ENCODE assay signal across 9 cellular contexts in the genomic region with DNA sequence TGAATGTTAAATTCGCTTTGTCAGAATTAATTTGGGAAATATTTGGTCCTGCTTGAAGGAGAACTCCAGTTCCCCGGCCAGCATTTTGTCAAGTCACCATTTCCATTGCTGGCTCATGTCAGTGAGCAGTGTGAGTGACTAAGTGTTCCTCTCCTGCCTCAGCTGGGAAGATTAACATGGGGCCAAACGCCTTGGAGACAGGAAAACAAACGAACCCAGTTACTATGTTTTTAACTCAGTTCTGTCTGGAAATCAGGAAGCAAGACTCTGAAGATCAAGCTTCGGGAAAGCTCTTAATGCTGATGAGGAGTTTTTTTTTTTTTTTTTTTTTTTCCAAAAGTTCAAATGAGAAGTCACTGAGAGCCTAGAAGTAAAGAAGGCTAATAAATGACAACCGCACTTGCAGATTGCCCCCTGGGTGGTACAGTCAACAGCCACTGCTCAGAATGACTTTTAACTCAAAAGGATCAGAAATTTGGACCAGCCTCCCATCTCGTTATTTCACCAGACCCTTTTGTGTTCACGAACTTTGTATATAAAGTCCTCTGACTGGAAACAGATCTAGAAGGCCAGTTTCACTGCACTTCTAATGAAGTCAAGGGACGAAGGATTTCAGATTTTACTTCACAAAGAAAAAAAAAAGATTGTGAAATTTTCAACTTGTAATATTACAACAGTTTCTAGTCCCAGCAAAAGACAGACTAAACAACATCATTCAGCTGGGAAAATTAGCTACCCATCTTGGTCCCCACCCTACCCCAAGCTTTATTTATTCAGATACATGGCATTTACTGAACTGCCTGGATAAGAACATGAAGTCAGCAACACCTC.
DNase-seq lines count a peak whose midpoint lies in the region; ATAC-seq and TF ChIP-seq lines count a peak whose summit lies in the region.
"Had no signal": no experiment of that assay in that cellular context is flagged by ENCODE, and none has a peak within 500 bp of the region (broad histone marks: within the 10 kb centered on the region; RNA-seq: fewer than 3 reads in every experiment).

No MANE protein-coding gene starts in this region.

- POLR2A ChIA-PET in GM10248 (lab: Yijun Ruan, JAX) = no interaction called here

- WGBS in lung, 2 donors = 42 to 45% methylated on average over 9 of the region's 9 CpGs
- WGBS in upper lobe of left lung, 2 donors = 41 to 49% methylated on average over 9 of the region's 9 CpGs

- DNase-seq in DMS 273 (lab: John Stamatoyannopoulos, UW; ENCODE audit: unreplicated experiment) (peak; percentile 22), DMS 273 treated with DMSO at 0.1 percent for 48 hours (lab: John Stamatoyannopoulos, UW) (no peak), lung (ENCODE audit: low spot score) (peak; percentile 61), upper lobe of left lung (peak in 1 of 2 donors; percentile 69), GM10248 (ENCODE audit: extremely low spot score) (no peak), NCI-H1436 treated with DMSO at 0.1 percent for 48 hours (lab: John Stamatoyannopoulos, UW) (no peak)
- DNase-seq in stimulated activated naive CD4-positive, alpha-beta T cell (lab: John Stamatoyannopoulos, UW) = no peak

- H3K27me3 ChIP-seq in duodenal mucosa (ENCODE audit: control insufficient read depth in 1 of 2, insufficient read depth in 2 of 2, low read length in 2 of 2) = no peaks in the 10 kb centered on the region
- no peaks in the 10 kb centered on the region for H3K27me3 ChIP-seq in lung (ENCODE audit: control insufficient read depth, insufficient read depth)
- no peaks in the 10 kb centered on the region for H3K27me3 ChIP-seq in upper lobe of left lung

- H3K27ac ChIP-seq in duodenal mucosa (ENCODE audit: low read depth, low read length) = peak overlapping the region; percentile 34
- peak overlapping the region; percentile 41 to 82 for H3K27ac ChIP-seq in lung (ENCODE audit: low read depth in 1 of 2, low read length in 1 of 2)
- H3K27ac ChIP-seq in upper lobe of left lung = peak overlapping the region; percentile 62 to 80 (median 70)
- H3K27ac ChIP-seq: 22Rv1 had no signal

- peak in 1 of 4 donors; percentile 24 for TF ChIP-seq POLR2A in upper lobe of left lung (IDR thresholded peaks at IDR 0.05)

- peaks cover 9 to 22% of the 10 kb centered on the region in 2 donors for H3K4me1 ChIP-seq in duodenal mucosa (ENCODE audit: control insufficient read depth in 1 of 2, insufficient read depth in 2 of 2, low read length in 2 of 2)
- H3K4me1 ChIP-seq in lung (ENCODE audit: control insufficient read depth in 2 of 2, insufficient read depth in 2 of 2, low read length in 2 of 2) = peaks cover 13 to 14% of the 10 kb centered on the region in 2 donors
- H3K4me1 ChIP-seq in upper lobe of left lung = peaks cover 34 to 54% (median 40%) of the 10 kb centered on the region in 4 donors

- no peak overlapping the region for H3K4me3 ChIP-seq in duodenal mucosa (ENCODE audit: low read depth in 1 of 2, low read length in 2 of 2)
- H3K4me3 ChIP-seq in lung = no peak overlapping the region
- no peak overlapping the region for H3K4me3 ChIP-seq in upper lobe of left lung

- H3K9me3 ChIP-seq in duodenal mucosa (ENCODE audit: control insufficient read depth in 1 of 2, low read length in 2 of 2) = no peaks in the 10 kb centered on the region
- H3K9me3 ChIP-seq in lung (ENCODE audit: control insufficient read depth in 2 of 2, insufficient read depth in 1 of 2, low read length in 1 of 2) = peaks cover 0 to 1% of the 10 kb centered on the region in 2 donors
- no peaks in the 10 kb centered on the region for H3K9me3 ChIP-seq in upper lobe of left lung

- ATAC-seq in lung (ENCODE audit: insufficient read depth, low FRiP score) (peak; percentile 71), upper lobe of left lung (ENCODE audit: low FRiP score in 2 of 2) (peak; percentile 83 to 89)

- CTCF ChIA-PET in GM10248 (lab: Yijun Ruan, JAX) = interaction anchor here (1.2 to 1.9 kb wide), 2 partner anchors 9 to 10 kb away, joined by 5 to 7 read pairs; no protein-coding TSS in a partner anchor

- no peak for TF ChIP-seq CTCF in lung (IDR thresholded peaks at IDR 0.05; ENCODE audit: control extremely low read depth, extremely low read depth)
- TF ChIP-seq CTCF in upper lobe of left lung (IDR thresholded peaks at IDR 0.05) = no peak
- no peak for TF ChIP-seq CTCF in GM10248 (IDR thresholded peaks at IDR 0.05; ENCODE audit: control extremely low read depth, extremely low read depth, low read depth, missing control alignments)

- H3K36me3 ChIP-seq in duodenal mucosa (ENCODE audit: control insufficient read depth in 1 of 2, insufficient read depth in 2 of 2, low read length in 2 of 2) (no peaks in the 10 kb centered on the region), lung (ENCODE audit: control insufficient read depth in 2 of 2, insufficient read depth in 2 of 2, low read length in 2 of 2) (no peaks in the 10 kb centered on the region), upper lobe of left lung (no peaks in the 10 kb centered on the region)

- no peak overlapping the region for H3K9ac ChIP-seq in duodenal mucosa (ENCODE audit: low read depth in 1 of 2, low read length in 2 of 2)

- TF ChIP-seq EP300 in upper lobe of left lung (IDR thresholded peaks at IDR 0.05) = peak in 1 of 4 donors; percentile 71

Comparison
In these comparisons a context has a peak if more than half of its experiments do, and no peak if none do; other contexts are left out.
1. DNase-seq: peak in DMS 273 (single experiment) and lung (single experiment); none in DMS 273 treated with DMSO at 0.1 percent for 48 hours (single experiment), GM10248 (single experiment), stimulated activated naive CD4-positive, alpha-beta T cell (0 of 6) and NCI-H1436 treated with DMSO at 0.1 percent for 48 hours (single experiment).
2. Peak in every context shown above with its lines, with median percentiles within 50 percentile points of each other: H3K27ac ChIP-seq.